20 cellular contexts compared by ENCODE assay signal in genomic region chr10:310371-310770, GRCh38.
"Had no signal": no experiment of that assay in that cellular context is flagged by ENCODE, and none has a peak within 500 bp of the region (broad histone marks: within the 10 kb centered on the region; RNA-seq: fewer than 3 reads in every experiment).

No MANE protein-coding gene starts in this region.

- H3K36me3 Mint-ChIP-seq: memory B cell had no signal

- DNase-seq: activated CD8-positive, alpha-beta memory T cell treated with anti-CD3 and anti-CD28 coated beads for 24 hours; activated CD8-positive, alpha-beta memory T cell treated with anti-CD3 and anti-CD28 coated beads, Interleukin-2, amount 50 U/mL, for 4 hours; activated naive CD4-positive, alpha-beta T cell; activated T-cell treated with anti-CD3 and anti-CD28 coated beads, Interleukin-2, amount 50 U/mL, for 24 hours; body of pancreas; central memory CD4-positive, alpha-beta T cell; cortex of kidney; endodermal cell; heart right ventricle; left colon; occipital lobe; retina; stimulated activated naive CD8-positive, alpha-beta T cell treated with anti-CD3 and anti-CD28 coated beads, Interleukin-15, amount 100 ng/mL, for 72 hours; transverse colon; WERI-Rb-1 had no signal

- H3K4me3 ChIP-seq: body of pancreas, heart right ventricle, SK-N-MC, suprapubic skin, transverse colon had no signal

- H3K9me3 ChIP-seq: body of pancreas, heart right ventricle, suprapubic skin, transverse colon had no signal

- ATAC-seq: body of pancreas; heart right ventricle; left colon; stimulated activated naive CD8-positive, alpha-beta T cell treated with anti-CD3 and anti-CD28 coated beads, Interleukin-15, amount 100 ng/mL, for 72 hours had no signal

- H3K4me1 ChIP-seq: suprapubic skin had no signal

- H3K27me3 ChIP-seq: body of pancreas, heart right ventricle, suprapubic skin, transverse colon had no signal

- H3K4me3 Mint-ChIP-seq: activated T-cell treated with anti-CD3 and anti-CD28 coated beads, Interleukin-2, amount 50 U/mL, for 24 hours; endodermal cell; stimulated activated naive CD8-positive, alpha-beta T cell treated with anti-CD3 and anti-CD28 coated beads, Interleukin-15, amount 100 ng/mL, for 72 hours had no signal

- H3K27ac Mint-ChIP-seq: activated T-cell treated with anti-CD3 and anti-CD28 coated beads, Interleukin-2, amount 50 U/mL, for 24 hours; activated T-helper 2 cell treated with anti-CD3 and anti-CD28 coated beads, Interferon-gamma antibody, Interleukin-2, Interleukin-4, amounts not matched to agents 10 μg/mL and 5 μg/mL and 100 μg/mL, durations not matched to agents 14 hours and 24 hours and 36 hours; endodermal cell had no signal

- H3K27me3 Mint-ChIP-seq: activated T-cell treated with anti-CD3 and anti-CD28 coated beads, Interleukin-2, amount 50 U/mL, for 24 hours; memory B cell; stimulated activated naive CD8-positive, alpha-beta T cell treated with anti-CD3 and anti-CD28 coated beads, Interleukin-15, amount 100 ng/mL, for 72 hours had no signal

- H3K36me3 ChIP-seq: transverse colon, WERI-Rb-1 had no signal

- H3K27ac ChIP-seq: epithelial cell of prostate, heart right ventricle, SK-N-MC, suprapubic skin, transverse colon, WERI-Rb-1 had no signal

- H3K9me3 Mint-ChIP-seq: activated T-cell treated with anti-CD3 and anti-CD28 coated beads, Interleukin-2, amount 50 U/mL, for 24 hours; activated T-helper 2 cell treated with anti-CD3 and anti-CD28 coated beads, Interferon-gamma antibody, Interleukin-2, Interleukin-4, amounts not matched to agents 10 μg/mL and 5 μg/mL and 100 μg/mL, durations not matched to agents 14 hours and 24 hours and 36 hours; endodermal cell; memory B cell; stimulated activated naive CD8-positive, alpha-beta T cell treated with anti-CD3 and anti-CD28 coated beads, Interleukin-15, amount 100 ng/mL, for 72 hours had no signal
